1 cellular context compared by ENCODE assay signal in the genomic region with DNA sequence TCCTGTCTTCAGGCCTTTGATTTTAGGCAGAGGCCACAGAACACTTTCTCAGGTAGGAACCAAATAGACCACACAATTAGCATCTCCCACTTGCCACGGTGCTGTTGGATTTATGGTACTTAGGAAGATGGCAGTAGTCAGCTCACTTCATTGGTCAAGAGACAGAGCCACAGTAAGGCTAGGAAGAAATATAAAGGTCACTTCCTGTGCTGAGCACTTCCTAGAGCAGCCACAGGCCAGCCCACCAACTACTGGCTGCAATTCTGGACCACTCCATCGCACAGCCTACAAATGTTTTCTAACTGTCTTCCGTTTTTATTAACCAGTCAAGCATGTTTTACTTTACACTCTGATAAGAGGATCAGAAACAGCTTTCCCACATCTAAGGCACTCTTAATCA.
TF ChIP-seq lines count a peak whose summit lies in the region.

No MANE protein-coding gene starts in this region.

TF ChIP-seq in HCT116, 20 proteins besides CTCF, POLR2A, EP300 and RAD21:
- TF ChIP-seq CBX3 (IDR thresholded peaks at IDR 0.05; ENCODE audit: low read depth): no peak
- TF ChIP-seq EZH2 (IDR thresholded peaks at IDR 0.05): no peak
- TF ChIP-seq, protein P1, sequence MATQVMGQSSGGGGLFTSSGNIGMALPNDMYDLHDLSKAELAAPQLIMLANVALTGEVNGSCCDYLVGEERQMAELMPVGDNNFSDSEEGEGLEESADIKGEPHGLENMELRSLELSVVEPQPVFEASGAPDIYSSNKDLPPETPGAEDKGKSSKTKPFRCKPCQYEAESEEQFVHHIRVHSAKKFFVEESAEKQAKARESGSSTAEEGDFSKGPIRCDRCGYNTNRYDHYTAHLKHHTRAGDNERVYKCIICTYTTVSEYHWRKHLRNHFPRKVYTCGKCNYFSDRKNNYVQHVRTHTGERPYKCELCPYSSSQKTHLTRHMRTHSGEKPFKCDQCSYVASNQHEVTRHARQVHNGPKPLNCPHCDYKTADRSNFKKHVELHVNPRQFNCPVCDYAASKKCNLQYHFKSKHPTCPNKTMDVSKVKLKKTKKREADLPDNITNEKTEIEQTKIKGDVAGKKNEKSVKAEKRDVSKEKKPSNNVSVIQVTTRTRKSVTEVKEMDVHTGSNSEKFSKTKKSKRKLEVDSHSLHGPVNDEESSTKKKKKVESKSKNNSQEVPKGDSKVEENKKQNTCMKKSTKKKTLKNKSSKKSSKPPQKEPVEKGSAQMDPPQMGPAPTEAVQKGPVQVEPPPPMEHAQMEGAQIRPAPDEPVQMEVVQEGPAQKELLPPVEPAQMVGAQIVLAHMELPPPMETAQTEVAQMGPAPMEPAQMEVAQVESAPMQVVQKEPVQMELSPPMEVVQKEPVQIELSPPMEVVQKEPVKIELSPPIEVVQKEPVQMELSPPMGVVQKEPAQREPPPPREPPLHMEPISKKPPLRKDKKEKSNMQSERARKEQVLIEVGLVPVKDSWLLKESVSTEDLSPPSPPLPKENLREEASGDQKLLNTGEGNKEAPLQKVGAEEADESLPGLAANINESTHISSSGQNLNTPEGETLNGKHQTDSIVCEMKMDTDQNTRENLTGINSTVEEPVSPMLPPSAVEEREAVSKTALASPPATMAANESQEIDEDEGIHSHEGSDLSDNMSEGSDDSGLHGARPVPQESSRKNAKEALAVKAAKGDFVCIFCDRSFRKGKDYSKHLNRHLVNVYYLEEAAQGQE (IDR thresholded peaks at IDR 0.05; ENCODE audit: low read depth): no peak
- no peak for TF ChIP-seq FOSL1 (IDR thresholded peaks at IDR 0.05; ENCODE audit: low read depth)
- no peak for TF ChIP-seq ZNF274 (IDR thresholded peaks at IDR 0.05; ENCODE audit: low read depth, low read length)
- TF ChIP-seq, protein P2, sequence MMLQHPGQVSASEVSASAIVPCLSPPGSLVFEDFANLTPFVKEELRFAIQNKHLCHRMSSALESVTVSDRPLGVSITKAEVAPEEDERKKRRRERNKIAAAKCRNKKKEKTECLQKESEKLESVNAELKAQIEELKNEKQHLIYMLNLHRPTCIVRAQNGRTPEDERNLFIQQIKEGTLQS (IDR thresholded peaks at IDR 0.05): no peak
- no peak for TF ChIP-seq ZFX (IDR thresholded peaks at IDR 0.05)
- TF ChIP-seq, protein P3, sequence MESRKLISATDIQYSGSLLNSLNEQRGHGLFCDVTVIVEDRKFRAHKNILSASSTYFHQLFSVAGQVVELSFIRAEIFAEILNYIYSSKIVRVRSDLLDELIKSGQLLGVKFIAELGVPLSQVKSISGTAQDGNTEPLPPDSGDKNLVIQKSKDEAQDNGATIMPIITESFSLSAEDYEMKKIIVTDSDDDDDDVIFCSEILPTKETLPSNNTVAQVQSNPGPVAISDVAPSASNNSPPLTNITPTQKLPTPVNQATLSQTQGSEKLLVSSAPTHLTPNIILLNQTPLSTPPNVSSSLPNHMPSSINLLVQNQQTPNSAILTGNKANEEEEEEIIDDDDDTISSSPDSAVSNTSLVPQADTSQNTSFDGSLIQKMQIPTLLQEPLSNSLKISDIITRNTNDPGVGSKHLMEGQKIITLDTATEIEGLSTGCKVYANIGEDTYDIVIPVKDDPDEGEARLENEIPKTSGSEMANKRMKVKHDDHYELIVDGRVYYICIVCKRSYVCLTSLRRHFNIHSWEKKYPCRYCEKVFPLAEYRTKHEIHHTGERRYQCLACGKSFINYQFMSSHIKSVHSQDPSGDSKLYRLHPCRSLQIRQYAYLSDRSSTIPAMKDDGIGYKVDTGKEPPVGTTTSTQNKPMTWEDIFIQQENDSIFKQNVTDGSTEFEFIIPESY (IDR thresholded peaks at IDR 0.05; ENCODE audit: extremely low read depth, insufficient replicate concordance, low read length): no peak
- TF ChIP-seq, protein P4, sequence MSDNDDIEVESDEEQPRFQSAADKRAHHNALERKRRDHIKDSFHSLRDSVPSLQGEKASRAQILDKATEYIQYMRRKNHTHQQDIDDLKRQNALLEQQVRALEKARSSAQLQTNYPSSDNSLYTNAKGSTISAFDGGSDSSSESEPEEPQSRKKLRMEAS (IDR thresholded peaks at IDR 0.05): no peak
- no peak for TF ChIP-seq JUND (IDR thresholded peaks at IDR 0.05)
- no peak for TF ChIP-seq ELF1 (IDR thresholded peaks at IDR 0.05; ENCODE audit: borderline replicate concordance, low read depth)
- TF ChIP-seq TCF7L2 (IDR thresholded peaks at IDR 0.05; ENCODE audit: borderline replicate concordance, extremely low read depth, insufficient read depth, insufficient read length): no peak
- no peak for TF ChIP-seq EZH2phosphoT487 (IDR thresholded peaks at IDR 0.05; ENCODE audit: borderline replicate concordance)
- no peak for TF ChIP-seq SP1 (IDR thresholded peaks at IDR 0.05; ENCODE audit: low read depth)
- TF ChIP-seq POLR2AphosphoS5 (IDR thresholded peaks at IDR 0.05; ENCODE audit: low read depth, low read length): no peak
- no peak for TF ChIP-seq SRF (IDR thresholded peaks at IDR 0.05; ENCODE audit: low read depth)
- no peak for TF ChIP-seq YY1 (IDR thresholded peaks at IDR 0.05; ENCODE audit: extremely low read depth, insufficient replicate concordance, low read depth, low read length)
- TF ChIP-seq SIN3A (IDR thresholded peaks at IDR 0.05; ENCODE audit: low read depth): no peak
